ENCODE assay signal across 1 cellular context in genomic region chr6:156848533-156848932, GRCh38.
TF ChIP-seq lines count a peak whose summit lies in the region.

No MANE protein-coding gene starts in this region.

TF ChIP-seq in HEK293, 187 proteins besides CTCF, POLR2A, EP300 and RAD21 (continued from another document and continues in another):
- TF ChIP-seq ELK4 (IDR thresholded peaks at IDR 0.05; ENCODE audit: borderline replicate concordance, low read depth, low read length) (no peak), ZNF548 (tag by site-specific recombination; IDR thresholded peaks at IDR 0.05) (no peak), ZSCAN30 (tag by site-specific recombination; IDR thresholded peaks at IDR 0.05) (no peak), PATZ1 (tag by site-specific recombination; IDR thresholded peaks at IDR 0.05) (peak; percentile 78), ZNF501 (tag by site-specific recombination; IDR thresholded peaks at IDR 0.05) (no peak), SALL2 (tag by site-specific recombination; IDR thresholded peaks at IDR 0.05; ENCODE audit: borderline replicate concordance) (no peak), ZFP3 (tag by site-specific recombination; IDR thresholded peaks at IDR 0.05; ENCODE audit: low read depth) (no peak), ZNF785 (tag by site-specific recombination; IDR thresholded peaks at IDR 0.05) (no peak), ZNF555 (tag by site-specific recombination; conservative IDR thresholded peaks at IDR 0.05) (no peak), ZSCAN4 (tag by site-specific recombination; IDR thresholded peaks at IDR 0.05) (no peak), ZNF223 (tag by site-specific recombination; IDR thresholded peaks at IDR 0.05) (no peak), PRDM4 (tag by site-specific recombination; IDR thresholded peaks at IDR 0.05) (0 out of 2 replicates have a peak, but pooled peaks have one; percentile 11), ZBTB6 (tag by site-specific recombination; IDR thresholded peaks at IDR 0.05) (no peak), ZNF184 (tag by site-specific recombination; IDR thresholded peaks at IDR 0.05) (no peak), ZNF132 (tag by site-specific recombination; IDR thresholded peaks at IDR 0.05; ENCODE audit: borderline replicate concordance) (no peak), ZBTB44 (tag by site-specific recombination; IDR thresholded peaks at IDR 0.05) (peak; percentile 40; the same call in 1 of the 2 replicates), ZNF449 (tag by site-specific recombination; IDR thresholded peaks at IDR 0.05) (0 out of 2 replicates have a peak, but pooled peaks have one; percentile 4), ZFP69B (tag by site-specific recombination; IDR thresholded peaks at IDR 0.05) (peak; percentile 74), ZBTB8A (tag by site-specific recombination; IDR thresholded peaks at IDR 0.05) (0 out of 2 replicates have a peak, but pooled peaks have one; percentile 15), SP7 (tag by site-specific recombination; IDR thresholded peaks at IDR 0.05) (0 out of 2 replicates have a peak, but pooled peaks have one; percentile 10), ZNF596 (tag by site-specific recombination; IDR thresholded peaks at IDR 0.05) (0 out of 2 replicates have a peak, but pooled peaks have one; percentile 16), ZFHX2 (tag by site-specific recombination; conservative IDR thresholded peaks at IDR 0.05) (no peak), ZNF660 (tag by site-specific recombination; IDR thresholded peaks at IDR 0.05) (peak; percentile 87), WT1 (tag by site-specific recombination; IDR thresholded peaks at IDR 0.05) (peak; percentile 79), ZNF600 (tag by site-specific recombination; IDR thresholded peaks at IDR 0.05) (peak; percentile 46; the same call in 1 of the 2 replicates), ZNF529 (tag by site-specific recombination; IDR thresholded peaks at IDR 0.05; ENCODE audit: insufficient replicate concordance) (no peak), ZNF791 (tag by site-specific recombination; IDR thresholded peaks at IDR 0.05) (no peak), KLF10 (tag by site-specific recombination; IDR thresholded peaks at IDR 0.05) (0 out of 2 replicates have a peak, but pooled peaks have one; percentile 9), ZNF473 (tag by site-specific recombination; IDR thresholded peaks at IDR 0.05) (no peak), ZBTB17 (tag by site-specific recombination; IDR thresholded peaks at IDR 0.05) (peak; percentile 49; the same call in 1 of the 2 replicates), ZNF202 (tag by site-specific recombination; IDR thresholded peaks at IDR 0.05; ENCODE audit: borderline replicate concordance) (no peak), ZNF830 (tag by site-specific recombination; IDR thresholded peaks at IDR 0.05; ENCODE audit: low read depth) (no peak), ZNF48 (tag by site-specific recombination; IDR thresholded peaks at IDR 0.05) (no peak), HIC1 (tag by site-specific recombination; IDR thresholded peaks at IDR 0.05) (no peak), ZNF24 (tag by site-specific recombination; IDR thresholded peaks at IDR 0.05) (no peak), SETDB1 (IDR thresholded peaks at IDR 0.05; ENCODE audit: insufficient read length, low read length) (no peak), ZFP41 (tag by site-specific recombination; IDR thresholded peaks at IDR 0.05; ENCODE audit: borderline replicate concordance) (no peak), ZNF707 (tag by site-specific recombination; IDR thresholded peaks at IDR 0.05) (no peak), ZIC2 (tag by site-specific recombination; IDR thresholded peaks at IDR 0.05) (0 out of 2 replicates have a peak, but pooled peaks have one; percentile 13), ZNF341 (tag by site-specific recombination; IDR thresholded peaks at IDR 0.05; ENCODE audit: low read depth) (no peak), ZNF362 (tag by site-specific recombination; IDR thresholded peaks at IDR 0.05) (no peak), ZEB2 (tag by site-specific recombination; IDR thresholded peaks at IDR 0.05) (0 out of 2 replicates have a peak, but pooled peaks have one; percentile 29), ZNF37A (tag by site-specific recombination; IDR thresholded peaks at IDR 0.05) (0 out of 2 replicates have a peak, but pooled peaks have one; percentile 18), YY1 (tag by site-specific recombination; IDR thresholded peaks at IDR 0.05) (no peak), ATF2 (tag by site-specific recombination; IDR thresholded peaks at IDR 0.05; ENCODE audit: low read depth) (no peak), ZSCAN23 (tag by site-specific recombination; IDR thresholded peaks at IDR 0.05) (no peak), GFI1B (tag by site-specific recombination; IDR thresholded peaks at IDR 0.05) (no peak), ZNF138 (tag by site-specific recombination; IDR thresholded peaks at IDR 0.05; ENCODE audit: borderline replicate concordance) (no peak)
